Comparison of ENCODE assay signal across 10 cellular contexts in genomic region chr17:51263001-51263400, GRCh38. TPM values are rescaled to one million over a fixed set of nuclear protein-coding genes. Genes with fewer than 3 reads are reported as not detected.
A peak's percentile ranks its signal among the peaks of the same experiment; 100 is the strongest.
DNase-seq lines count a peak whose midpoint lies in the region; ATAC-seq and TF ChIP-seq lines count a peak whose summit lies in the region.
"Had no signal": no experiment of that assay in that cellular context is flagged by ENCODE, and none has a peak within 500 bp of the region (broad histone marks: within the 10 kb centered on the region; RNA-seq: fewer than 3 reads in every experiment).

No MANE protein-coding gene starts in this region.

- intact Hi-C loops in activated T-helper 1 cell treated with anti-CD3 and anti-CD28 coated beads, Interleukin-12 subunit alpha, Interleukin-12 subunit beta, Interleukin-2, Interleukin-4 antibody, amounts not matched to agents 30 ng/mL and 10 ng/mL and 1 ng/mL, durations not matched to agents 14 hours and 24 hours and 36 hours (cut with micrococcal nuclease), result loop anchor here (5.0 kb wide), 2 partner anchors 261 to 1586 kb away; partner anchors contain the start of gene SPOP
- intact Hi-C loops in head of caudate nucleus (cut with DNase I), result no loop called here

- peaks cover 52% of the 10 kb centered on the region for H3K4me1 Mint-ChIP-seq in activated T-helper 1 cell treated with anti-CD3 and anti-CD28 coated beads, Interleukin-12 subunit alpha, Interleukin-12 subunit beta, Interleukin-2, Interleukin-4 antibody, amounts not matched to agents 30 ng/mL and 10 ng/mL and 1 ng/mL, durations not matched to agents 14 hours and 24 hours and 36 hours (ENCODE audit: low read depth)

- POLR2A ChIA-PET in AG04449 (lab: Yijun Ruan, JAX), result no interaction called here

- H3K9me3 Mint-ChIP-seq in activated T-helper 1 cell treated with anti-CD3 and anti-CD28 coated beads, Interleukin-12 subunit alpha, Interleukin-12 subunit beta, Interleukin-2, Interleukin-4 antibody, amounts not matched to agents 30 ng/mL and 10 ng/mL and 1 ng/mL, durations not matched to agents 14 hours and 24 hours and 36 hours, result no peaks in the 10 kb centered on the region

- CTCF ChIA-PET in AG04449 (lab: Yijun Ruan, JAX), result interaction anchor here (1.6 kb wide), 1 partner anchor 10 kb away, joined by 3 read pairs; no protein-coding TSS in a partner anchor

- no peaks in the 10 kb centered on the region for H3K27me3 Mint-ChIP-seq in activated T-helper 1 cell treated with anti-CD3 and anti-CD28 coated beads, Interleukin-12 subunit alpha, Interleukin-12 subunit beta, Interleukin-2, Interleukin-4 antibody, amounts not matched to agents 30 ng/mL and 10 ng/mL and 1 ng/mL, durations not matched to agents 14 hours and 24 hours and 36 hours (ENCODE audit: insufficient read depth)

- peaks cover 34% of the 10 kb centered on the region for H3K36me3 Mint-ChIP-seq in activated T-helper 1 cell treated with anti-CD3 and anti-CD28 coated beads, Interleukin-12 subunit alpha, Interleukin-12 subunit beta, Interleukin-2, Interleukin-4 antibody, amounts not matched to agents 30 ng/mL and 10 ng/mL and 1 ng/mL, durations not matched to agents 14 hours and 24 hours and 36 hours (ENCODE audit: low read depth)

- H3K27ac Mint-ChIP-seq in activated T-helper 1 cell treated with anti-CD3 and anti-CD28 coated beads, Interleukin-12 subunit alpha, Interleukin-12 subunit beta, Interleukin-2, Interleukin-4 antibody, amounts not matched to agents 30 ng/mL and 10 ng/mL and 1 ng/mL, durations not matched to agents 14 hours and 24 hours and 36 hours, result peak overlapping the region; percentile 85

- no peak overlapping the region for H3K4me3 ChIP-seq in AG04449 (ENCODE audit: low read depth, low read length)

- H3K4me3 Mint-ChIP-seq in activated T-helper 1 cell treated with anti-CD3 and anti-CD28 coated beads, Interleukin-12 subunit alpha, Interleukin-12 subunit beta, Interleukin-2, Interleukin-4 antibody, amounts not matched to agents 30 ng/mL and 10 ng/mL and 1 ng/mL, durations not matched to agents 14 hours and 24 hours and 36 hours, result peak overlapping the region; percentile 82

- no peak for TF ChIP-seq CTCF in AG04449 (IDR thresholded peaks at IDR 0.05; ENCODE audit: insufficient read depth, low read length, missing control alignments)

- DNase-seq in AG04449 (ENCODE audit: low read depth, low spot score), result peak; percentile 37
- peak; percentile 59 for DNase-seq in ELR (ENCODE audit: low read depth)
- no peak for DNase-seq in activated T-helper 1 cell treated with anti-CD3 and anti-CD28 coated beads, Interleukin-12 subunit alpha, Interleukin-12 subunit beta, Interleukin-2, Interleukin-4 antibody, amounts not matched to agents 30 ng/mL and 10 ng/mL and 1 ng/mL, durations not matched to agents 14 hours and 24 hours and 36 hours (ENCODE audit: low spot score)
- DNase-seq in iris pigment epithelial cell (ENCODE audit: low read depth), result peak; percentile 77
- no peak for DNase-seq in H4 (ENCODE audit: low spot score)
- no peak for DNase-seq in head of caudate nucleus
- DNase-seq in activated gamma-delta T cell (lab: John Stamatoyannopoulos, UW), result no peak
- DNase-seq: NCI-H446; stimulated activated CD4-positive, alpha-beta T cell treated with anti-CD3 and anti-CD28 coated beads, Interleukin-1b, Interleukin-23, amount 100 ng/mL, for 48 hours had no signal

- ATAC-seq in GM18870 (IDR thresholded peaks at IDR 0.05; ENCODE audit: unreplicated experiment), result no peak

RNA-seq across cellular contexts. Expression of gene UTP18, which starts 2.7 kb away (rescaled TPM):
- 89.7 and 95.6 TPM in 2 replicates for total RNA-seq in activated T-helper 1 cell treated with anti-CD3 and anti-CD28 coated beads, Interleukin-12 subunit alpha, Interleukin-12 subunit beta, Interleukin-2, Interleukin-4 antibody, amounts not matched to agents 30 ng/mL and 10 ng/mL and 1 ng/mL, durations not matched to agents 14 hours and 24 hours and 36 hours
- total RNA-seq in H4 (2014; rRNA removed; shearing (Covaris generic)), result 87.5 and 106 TPM in 2 replicates

RNA-seq across cellular contexts. Expression of gene MBTD1, which starts 3.2 kb away (rescaled TPM):
- 12.0 and 14.2 TPM in 2 replicates for total RNA-seq in activated T-helper 1 cell treated with anti-CD3 and anti-CD28 coated beads, Interleukin-12 subunit alpha, Interleukin-12 subunit beta, Interleukin-2, Interleukin-4 antibody, amounts not matched to agents 30 ng/mL and 10 ng/mL and 1 ng/mL, durations not matched to agents 14 hours and 24 hours and 36 hours
- total RNA-seq in H4 (2014; rRNA removed; shearing (Covaris generic)), result 2.9 and 5.1 TPM in 2 replicates

Comparison
In these comparisons a context has a peak if more than half of its experiments do, and no peak if none do; other contexts are left out.
1. DNase-seq: peak in AG04449 (single experiment), ELR (single experiment) and iris pigment epithelial cell (single experiment); none in activated T-helper 1 cell treated with anti-CD3 and anti-CD28 coated beads, Interleukin-12 subunit alpha, Interleukin-12 subunit beta, Interleukin-2, Interleukin-4 antibody, amounts not matched to agents 30 ng/mL and 10 ng/mL and 1 ng/mL, durations not matched to agents 14 hours and 24 hours and 36 hours (single experiment), H4 (single experiment), head of caudate nucleus (0 of 42) and activated gamma-delta T cell (single experiment).